ENCODE assay signal across 19 cellular contexts in genomic region chr3:52181543-52181942, GRCh38. TPM values are rescaled to one million over a fixed set of nuclear protein-coding genes. Genes with fewer than 3 reads are reported as not detected.
A peak's percentile ranks its signal among the peaks of the same experiment; 100 is the strongest.
DNase-seq lines count a peak whose midpoint lies in the region; ATAC-seq, FAIRE-seq and TF ChIP-seq lines count a peak whose summit lies in the region.
"Had no signal": no experiment of that assay in that cellular context is flagged by ENCODE, and none has a peak within 500 bp of the region (broad histone marks: within the 10 kb centered on the region; RNA-seq: fewer than 3 reads in every experiment).

No MANE protein-coding gene starts in this region.

- no peak for TF ChIP-seq POLR2A in heart left ventricle (IDR thresholded peaks at IDR 0.05)

- FAIRE-seq in astrocyte (lab: Jason Lieb, UNC) = no peak

- H3K4me2 ChIP-seq in astrocyte (ENCODE audit: low read length) = no peak overlapping the region

- no peak overlapping the region for H2AFZ ChIP-seq in astrocyte (ENCODE audit: low read depth, low read length)

- no peaks in the 10 kb centered on the region for H3K79me2 ChIP-seq in astrocyte (ENCODE audit: insufficient read depth, low read length)

- H4K20me1 ChIP-seq in astrocyte (ENCODE audit: insufficient read depth, low read length) = no peaks in the 10 kb centered on the region

- no peaks in the 10 kb centered on the region for H3K27me3 ChIP-seq in heart right ventricle
- H3K27me3 ChIP-seq in heart left ventricle = no peaks in the 10 kb centered on the region
- H3K27me3 ChIP-seq in astrocyte (ENCODE audit: insufficient read depth, low read length) = no peaks in the 10 kb centered on the region

- TF ChIP-seq CTCF in heart right ventricle (IDR thresholded peaks at IDR 0.05) (no peak), heart left ventricle (IDR thresholded peaks at IDR 0.05) (no peak), astrocyte (IDR thresholded peaks at IDR 0.05; ENCODE audit: insufficient read depth, low read depth, low read length) (no peak)

- peaks cover 4 to 41% (median 21%) of the 10 kb centered on the region in 9 donors for H3K4me1 ChIP-seq in heart right ventricle
- H3K4me1 ChIP-seq in heart left ventricle = peaks cover 3 to 38% (median 21%) of the 10 kb centered on the region in 12 donors
- H3K4me1 ChIP-seq in astrocyte (ENCODE audit: insufficient read depth, low read length) = no peaks in the 10 kb centered on the region

- intact Hi-C loops in heart right ventricle (cut with DNase I) = loop anchor here in 1 of 10 donors (5.0 kb wide), 1 partner anchor 36 kb away; no protein-coding TSS in a partner anchor
- intact Hi-C loops in heart left ventricle (cut with DNase I) = no loop called here

- H3K36me3 ChIP-seq in heart right ventricle (no peaks in the 10 kb centered on the region), heart left ventricle (no peaks in the 10 kb centered on the region), astrocyte (ENCODE audit: insufficient read depth, low read length) (no peaks in the 10 kb centered on the region)

- H3K9ac ChIP-seq in astrocyte (ENCODE audit: low read length) = no peak overlapping the region

- H3K27ac ChIP-seq in heart right ventricle (peak overlapping the region in 6 of 10 donors; percentile 15 to 89 (median 46)), heart left ventricle (peak overlapping the region in 4 of 12 donors; percentile 9 to 73 (median 28)), astrocyte (ENCODE audit: low read depth, low read length) (no peak overlapping the region)

- peaks cover 25% of the 10 kb centered on the region for H3K27me3 Mint-ChIP-seq in astrocyte (ENCODE audit: low read depth, unreplicated experiment)
- H3K27me3 Mint-ChIP-seq: effector memory CD8-positive, alpha-beta T cell; type B pancreatic cell had no signal

- peaks cover 3% of the 10 kb centered on the region for H3K9me3 Mint-ChIP-seq in astrocyte (ENCODE audit: unreplicated experiment)
- H3K9me3 Mint-ChIP-seq: effector memory CD8-positive, alpha-beta T cell; naive B cell; type B pancreatic cell had no signal

- H3K9me3 ChIP-seq in heart right ventricle (no peaks in the 10 kb centered on the region), heart left ventricle (no peaks in the 10 kb centered on the region), astrocyte (ENCODE audit: insufficient read depth, low read depth, low read length) (no peaks in the 10 kb centered on the region)

- no peak overlapping the region for H3K27ac Mint-ChIP-seq in astrocyte (ENCODE audit: unreplicated experiment)
- H3K27ac Mint-ChIP-seq: type B pancreatic cell had no signal

- peaks cover 1% of the 10 kb centered on the region for H3K4me1 Mint-ChIP-seq in astrocyte (ENCODE audit: low read depth, unreplicated experiment)
- H3K4me1 Mint-ChIP-seq: naive B cell had no signal

- no peak overlapping the region for H3K4me3 Mint-ChIP-seq in astrocyte (ENCODE audit: unreplicated experiment)
- H3K4me3 Mint-ChIP-seq: activated CD8-positive, alpha-beta T cell treated with anti-CD3 and anti-CD28 coated beads, Interleukin-2, amount 10 ng/mL, durations not matched to agents 7 days and 5 days; type B pancreatic cell had no signal

- ATAC-seq in heart right ventricle (peak in 3 of 8 donors; percentile 8 to 32 (median 20)), heart left ventricle (no peak), HG03378 (IDR thresholded peaks at IDR 0.05; ENCODE audit: unreplicated experiment) (no peak)

- H3K4me3 ChIP-seq in heart right ventricle (no peak overlapping the region), heart left ventricle (no peak overlapping the region), astrocyte (ENCODE audit: insufficient read depth, low read depth, low read length) (no peak overlapping the region)

- DNase-seq in heart right ventricle = no peak
- DNase-seq in heart left ventricle = no peak
- peak; percentile 60 for DNase-seq in astrocyte (ENCODE audit: low read depth)
- DNase-seq in iris pigment epithelial cell (ENCODE audit: low read depth) = peak; percentile 72
- no peak for DNase-seq in effector CD4-positive, alpha-beta T cell
- DNase-seq in NCI-H1436 treated with DMSO at 0.1 percent for 48 hours (lab: John Stamatoyannopoulos, UW) = no peak
- DNase-seq in NCI-H748 (lab: John Stamatoyannopoulos, UW; ENCODE audit: unreplicated experiment) = no peak
- DNase-seq: COR-L47; GDM1; naive B cell; NCI-H1092 treated with DMSO at 0.1 percent for 48 hours; NCI-H446 treated with DMSO at 0.1 percent for 48 hours; stimulated activated CD4-positive, alpha-beta T cell treated with anti-CD3 and anti-CD28 coated beads, Interleukin-4, amount 100 ng/mL, for 1 hour had no signal

- 66 to 69% methylated on average over 4 of the region's 4 CpGs for WGBS in heart right ventricle, 2 donors
- WGBS in heart left ventricle, 4 donors = 44 to 79% (median 69%) methylated on average over 2 to 4 of the region's 4 CpGs

- no peaks in the 10 kb centered on the region for H3K36me3 Mint-ChIP-seq in astrocyte (ENCODE audit: low read depth, unreplicated experiment)
- H3K36me3 Mint-ChIP-seq: naive B cell, type B pancreatic cell had no signal

RNA-seq across cellular contexts. Expression of gene ALAS1, which starts 16.4 kb away (rescaled TPM):
- total RNA-seq in heart right ventricle (100 to 1,000 TPM; 117 to 233 (median 177) TPM), heart left ventricle (100 to 1,000 TPM in 8 of 9 donors, 10 to 100 TPM in 1; 77.9 to 213 (median 146) TPM), astrocyte (51.4 and 56.3 TPM in 2 replicates)
- polyA plus RNA-seq in heart right ventricle (10 to 100 TPM; 55.2 to 98.4 TPM), heart left ventricle (100 to 1,000 TPM; 107 to 132 TPM)

RNA-seq across cellular contexts. Expression of gene POC1A, which starts 27.3 kb away (rescaled TPM):
- 1 to 10 TPM in 5 of 10 donors, under 1 TPM in 5; 0.60 to 3.5 (median 1.1) TPM for total RNA-seq in heart right ventricle
- polyA plus RNA-seq in heart right ventricle = 1 to 10 TPM in 1 of 2 donors, under 1 TPM in 1; 0.44 to 1.9 TPM
- total RNA-seq in heart left ventricle = 1 to 10 TPM in 7 of 9 donors, under 1 TPM in 2; 0.66 to 5.2 (median 1.4) TPM
- polyA plus RNA-seq in heart left ventricle = 1 to 10 TPM in 1 of 2 donors, under 1 TPM in 1; 0.50 to 3.0 TPM
- 3.1 and 3.7 TPM in 2 replicates for total RNA-seq in astrocyte

RNA-seq across cellular contexts. Expression of gene TLR9, which starts 43.9 kb away (rescaled TPM):
- total RNA-seq in heart right ventricle (under 1 TPM in 8 of 10 donors, not detected in 2; 0.12 to 0.46 (median 0.30) TPM), heart left ventricle (under 1 TPM in 8 of 9 donors, not detected in 1; 0.12 to 0.65 (median 0.29) TPM), astrocyte (0.25 and 0.36 TPM in 2 replicates)
- polyA plus RNA-seq in heart right ventricle (under 1 TPM in 1 of 2 donors, not detected in 1; 0.06 TPM), heart left ventricle (under 1 TPM; 0.04 to 0.23 TPM)
- total RNA-seq: A172, renal cortical epithelial cell had no signal

RNA-seq across cellular contexts. Expression of gene TWF2, which starts 57.4 kb away (rescaled TPM):
- total RNA-seq in heart right ventricle (100 to 1,000 TPM in 5 of 10 donors, 10 to 100 TPM in 5; 71.5 to 148 (median 99.1) TPM), heart left ventricle (100 to 1,000 TPM in 7 of 9 donors, 10 to 100 TPM in 2; 62.9 to 133 (median 117) TPM), astrocyte (103 and 105 TPM in 2 replicates)
- polyA plus RNA-seq in heart right ventricle (10 to 100 TPM; 44.7 to 62.8 TPM), heart left ventricle (100 to 1,000 TPM in 1 of 2 donors, 10 to 100 TPM in 1; 45.8 to 109 TPM)

Comparison
In these comparisons a context has a peak if more than half of its experiments do, and no peak if none do; other contexts are left out.
1. DNase-seq: peak in astrocyte (single experiment) and iris pigment epithelial cell (single experiment); none in heart right ventricle (0 of 2), heart left ventricle (0 of 5), effector CD4-positive, alpha-beta T cell (single experiment), NCI-H1436 treated with DMSO at 0.1 percent for 48 hours (single experiment) and NCI-H748 (single experiment).